23 cellular contexts compared by ENCODE assay signal in the genomic region with DNA sequence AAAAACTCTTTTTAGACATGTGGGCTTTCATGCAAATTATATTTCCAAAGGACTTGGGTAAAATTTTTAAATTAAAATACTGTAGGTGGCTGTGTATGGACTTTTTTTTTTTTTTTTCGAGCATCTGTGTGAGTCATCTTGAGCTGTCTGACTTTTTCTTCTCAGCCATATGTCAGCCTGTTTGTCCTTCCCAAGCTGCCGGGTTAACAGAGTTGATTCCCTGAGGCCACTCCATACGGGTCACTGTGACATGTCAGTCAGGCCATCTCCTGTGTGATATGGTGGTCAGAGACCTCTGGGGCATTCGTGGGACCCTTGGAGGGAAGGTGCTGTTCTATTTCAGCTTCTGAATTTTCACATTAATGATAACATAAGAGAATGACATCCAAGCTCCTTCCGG.
DNase-seq lines count a peak whose midpoint lies in the region; ATAC-seq, FAIRE-seq and TF ChIP-seq lines count a peak whose summit lies in the region.
"Had no signal": no experiment of that assay in that cellular context is flagged by ENCODE, and none has a peak within 500 bp of the region (broad histone marks: within the 10 kb centered on the region; RNA-seq: fewer than 3 reads in every experiment).

No MANE protein-coding gene starts in this region.

- 46 to 71% (median 50%) methylated on average over 5 of the region's 5 CpGs for WGBS in heart left ventricle, 4 donors

- intact Hi-C loops in MCF 10A (cut with micrococcal nuclease): no loop called here
- intact Hi-C loops in breast epithelium (cut with DNase I; ENCODE audit: low total_unique reads): no loop called here
- intact Hi-C loops in heart left ventricle (cut with DNase I): no loop called here

- H3K4me3 Mint-ChIP-seq in MCF 10A (ENCODE audit: unreplicated experiment): no peak overlapping the region
- H3K4me3 Mint-ChIP-seq in activated CD4-positive, alpha-beta memory T cell treated with anti-CD3 and anti-CD28 coated beads, Interleukin-2, amount 10 ng/mL, durations not matched to agents 7 days and 5 days: no peak overlapping the region
- H3K4me3 Mint-ChIP-seq: activated CD4-positive, alpha-beta T cell treated with anti-CD3 and anti-CD28 coated beads for 36 hours; HFFc6 had no signal

- CTCF ChIA-PET in MCF 10A (lab: Yijun Ruan, JAX): interaction anchor here (0.7 to 1.0 kb wide), 2 partner anchors 10 kb away, joined by 4 read pairs; no protein-coding TSS in a partner anchor
- CTCF ChIA-PET in RWPE1 (lab: Yijun Ruan, JAX): interaction anchor here (0.7 to 2.3 kb wide), 3 partner anchors 9 to 602 kb away, joined by 5 to 11 read pairs (median 8); no protein-coding TSS in a partner anchor
- CTCF ChIA-PET in activated CD4-positive, alpha-beta memory T cell treated with anti-CD3 and anti-CD28 coated beads, Interleukin-2, amount 10 ng/mL, durations not matched to agents 7 days and 5 days (lab: Charles Lee): interaction anchor here (0.9 kb wide), 1 partner anchor 10 kb away, joined by 3 read pairs; no protein-coding TSS in a partner anchor

- H3K4me3 ChIP-seq in breast epithelium (no peak overlapping the region), fibroblast of the aortic adventitia (ENCODE audit: low read depth, low read length) (no peak overlapping the region), heart left ventricle (no peak overlapping the region)
- H3K4me3 ChIP-seq: coronary artery, heart right ventricle, SK-N-MC had no signal

- no peaks in the 10 kb centered on the region for H3K36me3 Mint-ChIP-seq in MCF 10A (ENCODE audit: insufficient read depth, unreplicated experiment)
- H3K36me3 Mint-ChIP-seq in activated CD4-positive, alpha-beta memory T cell treated with anti-CD3 and anti-CD28 coated beads, Interleukin-2, amount 10 ng/mL, durations not matched to agents 7 days and 5 days (ENCODE audit: low read depth): no peaks in the 10 kb centered on the region

- H3K36me3 ChIP-seq in breast epithelium (no peaks in the 10 kb centered on the region), heart left ventricle (no peaks in the 10 kb centered on the region)
- H3K36me3 ChIP-seq: heart right ventricle, neutrophil had no signal

- no peaks in the 10 kb centered on the region for H3K4me1 ChIP-seq in breast epithelium
- H3K4me1 ChIP-seq in heart left ventricle: no peaks in the 10 kb centered on the region
- H3K4me1 ChIP-seq: heart right ventricle had no signal

- peak; percentile 22 for DNase-seq in MCF 10A (ENCODE audit: unreplicated experiment)
- no peak for DNase-seq in breast epithelium (ENCODE audit: low spot score in 2 of 2)
- peak; percentile 34 for DNase-seq in RWPE1 (ENCODE audit: low spot score)
- DNase-seq in fibroblast of the aortic adventitia (ENCODE audit: low read depth): peak; percentile 11
- DNase-seq in urothelium cell line (ENCODE audit: low spot score): peak; percentile 2
- DNase-seq in GM19240 (ENCODE audit: insufficient read length, low spot score): no peak
- DNase-seq in heart left ventricle: no peak
- DNase-seq in activated CD4-positive, alpha-beta memory T cell treated with anti-CD3 and anti-CD28 coated beads, Interleukin-2, amount 10 ng/mL, durations not matched to agents 7 days and 5 days: no peak
- DNase-seq: 8988T; activated CD4-positive, alpha-beta T cell treated with anti-CD3 and anti-CD28 coated beads for 36 hours; activated CD8-positive, alpha-beta memory T cell treated with anti-CD3 and anti-CD28 coated beads, Interleukin-2, amount 50 U/mL, for 48 hours; activated gamma-delta T cell treated with Interleukin-2 at 50 U/mL for 16 hours; aorta; DND-41; heart right ventricle; HFFc6; midbrain; OCI-M1; stimulated activated naive CD8-positive, alpha-beta T cell treated with anti-CD3 and anti-CD28 coated beads, Interleukin-15, Interleukin-2, amounts not matched to agents 100 U/mL and 50 U/mL, for 24 hours had no signal

- TF ChIP-seq POLR2A in breast epithelium (IDR thresholded peaks at IDR 0.05): no peak
- TF ChIP-seq POLR2A in heart left ventricle (IDR thresholded peaks at IDR 0.05): no peak

- H3K27ac Mint-ChIP-seq in MCF 10A (ENCODE audit: low read depth, unreplicated experiment): no peak overlapping the region
- no peak overlapping the region for H3K27ac Mint-ChIP-seq in activated CD4-positive, alpha-beta memory T cell treated with anti-CD3 and anti-CD28 coated beads, Interleukin-2, amount 10 ng/mL, durations not matched to agents 7 days and 5 days
- H3K27ac Mint-ChIP-seq: activated CD4-positive, alpha-beta T cell treated with anti-CD3 and anti-CD28 coated beads for 36 hours; HFFc6 had no signal

- no peaks in the 10 kb centered on the region for H3K27me3 ChIP-seq in breast epithelium
- H3K27me3 ChIP-seq in heart left ventricle: peaks cover 0 to 8% (median 0%) of the 10 kb centered on the region in 9 donors

- TF ChIP-seq CTCF in MCF 10A (IDR thresholded peaks at IDR 0.05; ENCODE audit: unreplicated experiment) (no peak), breast epithelium (IDR thresholded peaks at IDR 0.05) (no peak), RWPE1 (conservative IDR thresholded peaks at IDR 0.05; ENCODE audit: low read depth) (no peak), fibroblast of the aortic adventitia (IDR thresholded peaks at IDR 0.05; ENCODE audit: insufficient read depth, low read length) (no peak), heart left ventricle (IDR thresholded peaks at IDR 0.05) (no peak)

- no peaks in the 10 kb centered on the region for H3K27me3 Mint-ChIP-seq in MCF 10A (ENCODE audit: insufficient read depth, unreplicated experiment)
- H3K27me3 Mint-ChIP-seq in activated CD4-positive, alpha-beta memory T cell treated with anti-CD3 and anti-CD28 coated beads, Interleukin-2, amount 10 ng/mL, durations not matched to agents 7 days and 5 days: no peaks in the 10 kb centered on the region

- H3K9me3 Mint-ChIP-seq in MCF 10A (ENCODE audit: unreplicated experiment): no peaks in the 10 kb centered on the region
- no peaks in the 10 kb centered on the region for H3K9me3 Mint-ChIP-seq in activated CD4-positive, alpha-beta memory T cell treated with anti-CD3 and anti-CD28 coated beads, Interleukin-2, amount 10 ng/mL, durations not matched to agents 7 days and 5 days
- H3K9me3 Mint-ChIP-seq: HFFc6 had no signal

- peaks cover 11% of the 10 kb centered on the region for H3K4me1 Mint-ChIP-seq in MCF 10A (ENCODE audit: insufficient read depth, unreplicated experiment)
- H3K4me1 Mint-ChIP-seq in activated CD4-positive, alpha-beta memory T cell treated with anti-CD3 and anti-CD28 coated beads, Interleukin-2, amount 10 ng/mL, durations not matched to agents 7 days and 5 days: no peaks in the 10 kb centered on the region
- H3K4me1 Mint-ChIP-seq: activated CD4-positive, alpha-beta T cell treated with anti-CD3 and anti-CD28 coated beads for 36 hours had no signal

- no peak for FAIRE-seq in urothelium cell line (lab: Jason Lieb, UNC)
- FAIRE-seq: HTR-8/SVneo had no signal

- POLR2A ChIA-PET in MCF 10A (lab: Yijun Ruan, JAX) (no interaction called here), RWPE1 (lab: Yijun Ruan, JAX; ENCODE audit: low non-redundant PET) (no interaction called here)
- POLR2A ChIA-PET in activated CD4-positive, alpha-beta memory T cell treated with anti-CD3 and anti-CD28 coated beads, Interleukin-2, amount 10 ng/mL, durations not matched to agents 7 days and 5 days (lab: Charles Lee): no interaction called here

- BruUV-seq in MCF 10A (replicated peaks; lab: Mats Ljungman, UMichigan): no TSS peak

- no peak for ATAC-seq in heart left ventricle
- ATAC-seq: activated CD4-positive, alpha-beta T cell treated with anti-CD3 and anti-CD28 coated beads for 36 hours; heart right ventricle; stimulated activated naive CD8-positive, alpha-beta T cell treated with anti-CD3 and anti-CD28 coated beads, Interleukin-15, Interleukin-2, amounts not matched to agents 100 U/mL and 50 U/mL, for 24 hours had no signal

- H3K9me3 ChIP-seq in breast epithelium: no peaks in the 10 kb centered on the region
- H3K9me3 ChIP-seq in heart left ventricle: no peaks in the 10 kb centered on the region
- H3K9me3 ChIP-seq: heart right ventricle, neutrophil had no signal

- no peak overlapping the region for H3K27ac ChIP-seq in breast epithelium
- H3K27ac ChIP-seq in RWPE1: no peak overlapping the region
- H3K27ac ChIP-seq in heart left ventricle: no peak overlapping the region
- H3K27ac ChIP-seq: coronary artery, heart right ventricle, neutrophil, SK-N-MC had no signal

Comparison
In these comparisons a context has a peak if more than half of its experiments do, and no peak if none do; other contexts are left out.
1. DNase-seq: peak in MCF 10A (single experiment), RWPE1 (single experiment), fibroblast of the aortic adventitia (single experiment) and urothelium cell line (single experiment); none in breast epithelium (0 of 2), GM19240 (single experiment), heart left ventricle (0 of 5) and activated CD4-positive, alpha-beta memory T cell treated with anti-CD3 and anti-CD28 coated beads, Interleukin-2, amount 10 ng/mL, durations not matched to agents 7 days and 5 days (single experiment).